Comparison of ENCODE assay signal across 1 cellular context in genomic region chr11:57425565-57426438, GRCh38.
TF ChIP-seq lines count a peak whose summit lies in the region.

No MANE protein-coding gene starts in this region.

TF ChIP-seq in GM23338, 12 proteins besides CTCF, POLR2A, EP300 and RAD21 (continued from another document):
- TF ChIP-seq STAT1 (IDR thresholded peaks at IDR 0.05; ENCODE audit: unreplicated experiment) (no peak), REST (IDR thresholded peaks at IDR 0.05; ENCODE audit: unreplicated experiment) (no peak), JUNB (IDR thresholded peaks at IDR 0.05; ENCODE audit: unreplicated experiment) (no peak), POLR2AphosphoS5 (IDR thresholded peaks at IDR 0.05; ENCODE audit: low read depth) (no peak), CREB1 (CRISPR knock-in tag; IDR thresholded peaks at IDR 0.05; ENCODE audit: low read depth) (no peak), EZH2 (IDR thresholded peaks at IDR 0.05; ENCODE audit: low read depth, unreplicated experiment) (no peak), ZNF331 (CRISPR knock-in tag; IDR thresholded peaks at IDR 0.05; ENCODE audit: low read depth) (no peak)
TF ChIP-seq in GM23338: peak in this region for 0.
